Comparison of ENCODE assay signal across 4 cellular contexts in genomic region chrX:71559773-71560172, GRCh38. TPM values are rescaled to one million over a fixed set of nuclear protein-coding genes. Genes with fewer than 3 reads are reported as not detected.
"Had no signal": no experiment of that assay in that cellular context is flagged by ENCODE, and none has a peak within 500 bp of the region (broad histone marks: within the 10 kb centered on the region; RNA-seq: fewer than 3 reads in every experiment).

No MANE protein-coding gene starts in this region.

RNA-seq across cellular contexts. Expression of gene CXCR3, which starts 58.5 kb away (rescaled TPM):
- total RNA-seq: ascending aorta, bronchial epithelial cell, cardiac muscle cell, chondrocyte had no signal
- polyA plus RNA-seq: cardiac muscle cell had no signal
